Comparison of ENCODE assay signal across 21 cellular contexts in genomic region chr18:78087338-78087737, GRCh38.
"Had no signal": no experiment of that assay in that cellular context is flagged by ENCODE, and none has a peak within 500 bp of the region (broad histone marks: within the 10 kb centered on the region; RNA-seq: fewer than 3 reads in every experiment).

No MANE protein-coding gene starts in this region.

- H3K36me3 ChIP-seq: breast epithelium had no signal

- H3K4me1 ChIP-seq: breast epithelium had no signal

- ATAC-seq: activated CD8-positive, alpha-beta memory T cell treated with anti-CD3 and anti-CD28 coated beads, Interleukin-2, amount 10 ng/mL, durations not matched to agents 7 days and 5 days; T-helper 17 cell had no signal

- H3K27ac ChIP-seq: breast epithelium, KMS-11 had no signal

- H3K4me2 ChIP-seq: KMS-11 had no signal

- H3K9me3 ChIP-seq: breast epithelium had no signal

- H3K9ac ChIP-seq: KMS-11 had no signal

- DNase-seq: activated B cell treated with CpG ODN at 0.5 μM for 24 hours; activated CD4-positive, alpha-beta T cell treated with anti-CD3 and anti-CD28 coated beads for 1 hour; activated CD4-positive, alpha-beta T cell treated with anti-CD3 and anti-CD28 coated beads, Interleukin-2, amount 10 ng/mL, durations not matched to agents 24 days and 14 days; activated CD4-positive, alpha-beta T cell treated with anti-CD3 and anti-CD28 coated beads, Interleukin-2, amount 50 U/mL, for 48 hours; activated CD8-positive, alpha-beta memory T cell treated with anti-CD3 and anti-CD28 coated beads, Interleukin-2, amount 10 ng/mL, durations not matched to agents 7 days and 5 days; activated effector memory CD4-positive, alpha-beta T cell treated with Interleukin-2 at 50 U/mL for 16 hours; activated naive CD4-positive, alpha-beta T cell; activated T-cell treated with anti-CD3 and anti-CD28 coated beads, Interleukin-2, amount 50 U/mL, for 24 hours; aorta; caudate nucleus; MM.1S; NCI-H1105 treated with DMSO at 0.1 percent for 48 hours; NCI-H1436 treated with DMSO at 0.1 percent for 48 hours; NCI-H187 treated with DMSO at 0.1 percent for 48 hours; NCI-H2081 treated with DMSO at 0.1 percent for 48 hours; NCI-H510A treated with DMSO at 0.1 percent for 48 hours; SIG-M5; T-helper 17 cell; T-helper 9 cell had no signal

- H3K4me3 ChIP-seq: breast epithelium had no signal
